ENCODE assay signal across 8 cellular contexts in genomic region chr3:172750368-172751187, GRCh38. TPM values are rescaled to one million over a fixed set of nuclear protein-coding genes. Genes with fewer than 3 reads are reported as not detected.
DNase-seq lines count a peak whose midpoint lies in the region; ATAC-seq and TF ChIP-seq lines count a peak whose summit lies in the region.

Gene ECT2, plus strand, starts transcription at chr3:172750726. Its CDS starts 3,805 bp downstream, at chr3:172754531.

- TF ChIP-seq CTCF in AG10803 (conservative IDR thresholded peaks at IDR 0.05; ENCODE audit: low read length): peak; percentile 84
- TF ChIP-seq CTCF in spleen (IDR thresholded peaks at IDR 0.05 in 8 of 11, conservative IDR thresholded peaks at IDR 0.05 in 3 of 11): peak; percentile 64 to 94 (median 83)

- peak within 1 kb of the TSS; percentile 90 for H3K4me3 ChIP-seq in AG10803 (ENCODE audit: low read length)
- H3K4me3 ChIP-seq in spleen: peak within 1 kb of the TSS; percentile 77 to 98 (median 94)

- DNase-seq in AG10803 (ENCODE audit: low read depth) (peak; percentile 100), NCI-H345 treated with DMSO at 0.1 percent for 48 hours (lab: John Stamatoyannopoulos, UW; ENCODE audit: unreplicated experiment) (peak; percentile 85), inferior parietal cortex (ENCODE audit: extremely low spot score) (peak; percentile 99), spleen (peak; percentile 99)
- DNase-seq in activated CD4-positive, CD25-positive, alpha-beta regulatory T cell (lab: John Stamatoyannopoulos, UW): peak; percentile 90 to 94 (median 92)
- DNase-seq in central memory CD8-positive, alpha-beta T cell (ENCODE audit: low spot score in 2 of 2): peak; percentile 95

- WGBS in spleen, 5 donors: 0 to 1% (median 0%) methylated on average over 43 to 50 of the region's 50 CpGs

- ATAC-seq in GM19025 (IDR thresholded peaks at IDR 0.05; ENCODE audit: low read depth, unreplicated experiment) (peak; percentile 99), HG03342 (IDR thresholded peaks at IDR 0.05; ENCODE audit: unreplicated experiment) (peak; percentile 95)
- ATAC-seq in central memory CD8-positive, alpha-beta T cell (replicated peaks; ENCODE audit: extremely low read depth, poor library complexity, severe bottlenecking): peak; percentile 99

- H3K27ac ChIP-seq in spleen: peak within 1 kb of the TSS; percentile 51 to 89 (median 79)

- intact Hi-C loops in spleen (cut with DNase I; ENCODE audit: low total_unique reads): no loop called here

- H3K36me3 Mint-ChIP-seq in central memory CD8-positive, alpha-beta T cell (ENCODE audit: insufficient read depth): peaks cover 9% of the 10 kb centered on the region

- no peaks in the 10 kb centered on the region for H3K27me3 Mint-ChIP-seq in central memory CD8-positive, alpha-beta T cell

- H3K27me3 ChIP-seq in spleen (replicated peaks in 1 of 7): no peaks in the 10 kb centered on the region

- no peak for TF ChIP-seq POLR2A in spleen (IDR thresholded peaks at IDR 0.05)

- peaks cover 0 to 5% (median 0%) of the 10 kb centered on the region in 6 donors for H3K36me3 ChIP-seq in spleen

- peaks cover 25% of the 10 kb centered on the region for H3K4me1 Mint-ChIP-seq in central memory CD8-positive, alpha-beta T cell

- peaks cover 7 to 40% (median 22%) of the 10 kb centered on the region in 6 donors for H3K4me1 ChIP-seq in spleen

- no peaks in the 10 kb centered on the region for H3K9me3 ChIP-seq in spleen

- H3K9me3 Mint-ChIP-seq in central memory CD8-positive, alpha-beta T cell: no peaks in the 10 kb centered on the region

- peak within 1 kb of the TSS; percentile 84 for H3K27ac Mint-ChIP-seq in central memory CD8-positive, alpha-beta T cell (ENCODE audit: low read depth)

- H3K4me3 Mint-ChIP-seq in central memory CD8-positive, alpha-beta T cell: peak within 1 kb of the TSS; percentile 86

RNA-seq across cellular contexts. Expression of gene ECT2, which starts in this region (rescaled TPM):
- total RNA-seq in spleen: 10 to 100 TPM in 5 of 7 donors, 1 to 10 TPM in 2; 7.7 to 19.1 (median 11.1) TPM
- 1 to 10 TPM; 2.2 to 4.0 (median 3.1) TPM for polyA plus RNA-seq in spleen

Comparison
In these comparisons a context has a peak if more than half of its experiments do, and no peak if none do; other contexts are left out.
1. Peak in every context shown above with its lines: DNase-seq, ATAC-seq, H3K4me3 ChIP-seq and H3K27ac ChIP-seq.